ENCODE assay signal across 1 cellular context in the genomic region with DNA sequence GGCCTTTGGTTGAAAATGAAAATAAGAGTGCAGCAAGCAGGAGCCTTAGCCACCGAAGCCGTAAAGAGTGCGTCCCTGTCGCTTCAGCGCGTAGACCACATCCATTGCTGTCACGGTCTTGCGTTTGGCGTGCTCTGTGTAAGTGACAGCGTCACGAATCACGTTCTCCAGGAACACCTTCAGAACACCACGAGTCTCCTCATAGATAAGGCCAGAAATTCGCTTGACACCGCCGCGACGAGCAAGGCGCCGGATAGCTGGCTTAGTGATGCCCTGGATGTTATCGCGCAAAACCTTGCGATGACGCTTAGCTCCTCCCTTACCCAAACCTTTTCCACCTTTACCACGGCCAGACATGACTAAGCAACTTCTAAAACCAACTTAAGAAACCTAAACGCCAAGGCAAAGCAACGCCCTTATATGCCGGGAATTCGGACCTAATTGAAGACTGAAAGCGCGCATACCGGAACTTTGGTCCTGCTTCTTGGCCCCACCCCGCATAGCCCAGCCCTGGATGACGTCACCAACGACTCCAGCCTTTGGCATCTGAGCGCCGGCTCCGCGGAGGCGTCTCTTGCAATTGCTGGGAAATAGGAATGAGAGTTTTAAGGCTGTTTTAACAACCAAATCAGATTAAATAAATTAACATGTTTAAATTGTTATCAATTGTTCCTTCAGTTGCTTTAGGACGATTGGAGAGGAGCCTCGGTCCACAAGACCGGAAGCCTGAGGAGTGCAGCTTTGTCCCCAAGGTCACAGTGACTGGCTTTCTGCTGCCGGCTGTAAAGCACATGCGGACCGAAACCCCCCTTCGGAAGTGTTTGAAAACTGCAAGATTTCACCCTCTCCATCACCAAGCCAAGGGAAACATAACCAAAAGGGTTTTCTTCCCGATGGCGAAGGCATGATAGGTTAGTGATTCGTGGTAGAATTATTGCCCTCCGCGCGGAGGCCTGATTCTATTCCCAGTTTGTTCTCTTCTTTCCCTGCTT.
TF ChIP-seq lines count a peak whose summit lies in the region.

No MANE protein-coding gene starts in this region.

TF ChIP-seq in HEK293, 187 proteins besides CTCF, POLR2A, EP300 and RAD21 (continued from another document and continues in another):
- TF ChIP-seq, protein P1, sequence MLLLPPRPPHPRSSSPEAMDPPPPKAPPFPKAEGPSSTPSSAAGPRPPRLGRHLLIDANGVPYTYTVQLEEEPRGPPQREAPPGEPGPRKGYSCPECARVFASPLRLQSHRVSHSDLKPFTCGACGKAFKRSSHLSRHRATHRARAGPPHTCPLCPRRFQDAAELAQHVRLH (tag by site-specific recombination; IDR thresholded peaks at IDR 0.05) = peak; percentile 97
- TF ChIP-seq ATF2 (tag by site-specific recombination; IDR thresholded peaks at IDR 0.05; ENCODE audit: low read depth) (peak; percentile 99), ZSCAN30 (tag by site-specific recombination; IDR thresholded peaks at IDR 0.05) (peak; percentile 45), ZBTB48 (tag by site-specific recombination; IDR thresholded peaks at IDR 0.05) (peak; percentile 29; the same call in 1 of the 2 replicates), FEZF1 (tag by site-specific recombination; IDR thresholded peaks at IDR 0.05) (no peak; the same call in 1 of the 2 replicates), ZNF175 (tag by site-specific recombination; IDR thresholded peaks at IDR 0.05) (no peak), HIC1 (tag by site-specific recombination; IDR thresholded peaks at IDR 0.05) (peak; percentile 92), ZNF292 (tag by site-specific recombination; IDR thresholded peaks at IDR 0.05; ENCODE audit: borderline replicate concordance, low read depth) (no peak), ZNF280D (tag by site-specific recombination; IDR thresholded peaks at IDR 0.05) (no peak), ZNF692 (tag by site-specific recombination; IDR thresholded peaks at IDR 0.05) (peak; percentile 95), BCL11B (tag by site-specific recombination; IDR thresholded peaks at IDR 0.05; ENCODE audit: low read depth) (no peak; the same call in 1 of the 2 replicates), ZBTB20 (tag by site-specific recombination; IDR thresholded peaks at IDR 0.05) (peak; percentile 61), ZNF354C (tag by site-specific recombination; IDR thresholded peaks at IDR 0.05; ENCODE audit: borderline replicate concordance, low read depth) (no peak), ZNF266 (tag by site-specific recombination; IDR thresholded peaks at IDR 0.05; ENCODE audit: low read depth) (no peak), ZNF449 (tag by site-specific recombination; IDR thresholded peaks at IDR 0.05) (peak; percentile 53; the same call in 1 of the 2 replicates), ZNF701 (tag by site-specific recombination; IDR thresholded peaks at IDR 0.05) (no peak), KLF1 (tag by site-specific recombination; IDR thresholded peaks at IDR 0.05) (peak; percentile 90), ELK4 (IDR thresholded peaks at IDR 0.05; ENCODE audit: borderline replicate concordance, low read depth, low read length) (peak; percentile 72; the same call in 1 of the 2 replicates), ZNF571 (tag by site-specific recombination; IDR thresholded peaks at IDR 0.05) (no peak), ZNF214 (tag by site-specific recombination; IDR thresholded peaks at IDR 0.05; ENCODE audit: borderline replicate concordance) (no peak), ZFP37 (tag by site-specific recombination; IDR thresholded peaks at IDR 0.05) (peak; percentile 99), ZNF302 (tag by site-specific recombination; IDR thresholded peaks at IDR 0.05; ENCODE audit: low read depth) (no peak)
- TF ChIP-seq, protein P2, sequence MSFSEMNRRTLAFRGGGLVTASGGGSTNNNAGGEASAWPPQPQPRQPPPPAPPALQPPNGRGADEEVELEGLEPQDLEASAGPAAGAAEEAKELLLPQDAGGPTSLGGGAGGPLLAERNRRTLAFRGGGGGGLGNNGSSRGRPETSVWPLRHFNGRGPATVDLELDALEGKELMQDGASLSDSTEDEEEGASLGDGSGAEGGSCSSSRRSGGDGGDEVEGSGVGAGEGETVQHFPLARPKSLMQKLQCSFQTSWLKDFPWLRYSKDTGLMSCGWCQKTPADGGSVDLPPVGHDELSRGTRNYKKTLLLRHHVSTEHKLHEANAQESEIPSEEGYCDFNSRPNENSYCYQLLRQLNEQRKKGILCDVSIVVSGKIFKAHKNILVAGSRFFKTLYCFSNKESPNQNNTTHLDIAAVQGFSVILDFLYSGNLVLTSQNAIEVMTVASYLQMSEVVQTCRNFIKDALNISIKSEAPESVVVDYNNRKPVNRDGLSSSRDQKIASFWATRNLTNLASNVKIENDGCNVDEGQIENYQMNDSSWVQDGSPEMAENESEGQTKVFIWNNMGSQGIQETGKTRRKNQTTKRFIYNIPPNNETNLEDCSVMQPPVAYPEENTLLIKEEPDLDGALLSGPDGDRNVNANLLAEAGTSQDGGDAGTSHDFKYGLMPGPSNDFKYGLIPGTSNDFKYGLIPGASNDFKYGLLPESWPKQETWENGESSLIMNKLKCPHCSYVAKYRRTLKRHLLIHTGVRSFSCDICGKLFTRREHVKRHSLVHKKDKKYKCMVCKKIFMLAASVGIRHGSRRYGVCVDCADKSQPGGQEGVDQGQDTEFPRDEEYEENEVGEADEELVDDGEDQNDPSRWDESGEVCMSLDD (tag by site-specific recombination; IDR thresholded peaks at IDR 0.05) = no peak
- TF ChIP-seq, protein P3, sequence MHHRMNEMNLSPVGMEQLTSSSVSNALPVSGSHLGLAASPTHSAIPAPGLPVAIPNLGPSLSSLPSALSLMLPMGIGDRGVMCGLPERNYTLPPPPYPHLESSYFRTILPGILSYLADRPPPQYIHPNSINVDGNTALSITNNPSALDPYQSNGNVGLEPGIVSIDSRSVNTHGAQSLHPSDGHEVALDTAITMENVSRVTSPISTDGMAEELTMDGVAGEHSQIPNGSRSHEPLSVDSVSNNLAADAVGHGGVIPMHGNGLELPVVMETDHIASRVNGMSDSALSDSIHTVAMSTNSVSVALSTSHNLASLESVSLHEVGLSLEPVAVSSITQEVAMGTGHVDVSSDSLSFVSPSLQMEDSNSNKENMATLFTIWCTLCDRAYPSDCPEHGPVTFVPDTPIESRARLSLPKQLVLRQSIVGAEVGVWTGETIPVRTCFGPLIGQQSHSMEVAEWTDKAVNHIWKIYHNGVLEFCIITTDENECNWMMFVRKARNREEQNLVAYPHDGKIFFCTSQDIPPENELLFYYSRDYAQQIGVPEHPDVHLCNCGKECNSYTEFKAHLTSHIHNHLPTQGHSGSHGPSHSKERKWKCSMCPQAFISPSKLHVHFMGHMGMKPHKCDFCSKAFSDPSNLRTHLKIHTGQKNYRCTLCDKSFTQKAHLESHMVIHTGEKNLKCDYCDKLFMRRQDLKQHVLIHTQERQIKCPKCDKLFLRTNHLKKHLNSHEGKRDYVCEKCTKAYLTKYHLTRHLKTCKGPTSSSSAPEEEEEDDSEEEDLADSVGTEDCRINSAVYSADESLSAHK (tag by site-specific recombination; IDR thresholded peaks at IDR 0.05) = peak; percentile 46; the same call in 1 of the 2 replicates
- TF ChIP-seq, protein P4, sequence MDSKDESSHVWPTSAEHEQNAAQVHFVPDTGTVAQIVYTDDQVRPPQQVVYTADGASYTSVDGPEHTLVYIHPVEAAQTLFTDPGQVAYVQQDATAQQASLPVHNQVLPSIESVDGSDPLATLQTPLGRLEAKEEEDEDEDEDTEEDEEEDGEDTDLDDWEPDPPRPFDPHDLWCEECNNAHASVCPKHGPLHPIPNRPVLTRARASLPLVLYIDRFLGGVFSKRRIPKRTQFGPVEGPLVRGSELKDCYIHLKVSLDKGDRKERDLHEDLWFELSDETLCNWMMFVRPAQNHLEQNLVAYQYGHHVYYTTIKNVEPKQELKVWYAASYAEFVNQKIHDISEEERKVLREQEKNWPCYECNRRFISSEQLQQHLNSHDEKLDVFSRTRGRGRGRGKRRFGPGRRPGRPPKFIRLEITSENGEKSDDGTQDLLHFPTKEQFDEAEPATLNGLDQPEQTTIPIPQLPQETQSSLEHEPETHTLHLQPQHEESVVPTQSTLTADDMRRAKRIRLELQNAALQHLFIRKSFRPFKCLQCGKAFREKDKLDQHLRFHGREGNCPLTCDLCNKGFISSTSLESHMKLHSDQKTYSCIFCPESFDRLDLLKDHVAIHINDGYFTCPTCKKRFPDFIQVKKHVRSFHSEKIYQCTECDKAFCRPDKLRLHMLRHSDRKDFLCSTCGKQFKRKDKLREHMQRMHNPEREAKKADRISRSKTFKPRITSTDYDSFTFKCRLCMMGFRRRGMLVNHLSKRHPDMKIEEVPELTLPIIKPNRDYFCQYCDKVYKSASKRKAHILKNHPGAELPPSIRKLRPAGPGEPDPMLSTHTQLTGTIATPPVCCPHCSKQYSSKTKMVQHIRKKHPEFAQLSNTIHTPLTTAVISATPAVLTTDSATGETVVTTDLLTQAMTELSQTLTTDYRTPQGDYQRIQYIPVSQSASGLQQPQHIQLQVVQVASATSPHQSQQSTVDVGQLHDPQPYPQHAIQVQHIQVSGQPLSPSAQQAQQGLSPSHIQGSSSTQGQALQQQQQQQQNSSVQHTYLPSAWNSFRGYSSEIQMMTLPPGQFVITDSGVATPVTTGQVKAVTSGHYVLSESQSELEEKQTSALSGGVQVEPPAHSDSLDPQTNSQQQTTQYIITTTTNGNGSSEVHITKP (tag by site-specific recombination; IDR thresholded peaks at IDR 0.05) = peak; percentile 71
